In the genomic region with DNA sequence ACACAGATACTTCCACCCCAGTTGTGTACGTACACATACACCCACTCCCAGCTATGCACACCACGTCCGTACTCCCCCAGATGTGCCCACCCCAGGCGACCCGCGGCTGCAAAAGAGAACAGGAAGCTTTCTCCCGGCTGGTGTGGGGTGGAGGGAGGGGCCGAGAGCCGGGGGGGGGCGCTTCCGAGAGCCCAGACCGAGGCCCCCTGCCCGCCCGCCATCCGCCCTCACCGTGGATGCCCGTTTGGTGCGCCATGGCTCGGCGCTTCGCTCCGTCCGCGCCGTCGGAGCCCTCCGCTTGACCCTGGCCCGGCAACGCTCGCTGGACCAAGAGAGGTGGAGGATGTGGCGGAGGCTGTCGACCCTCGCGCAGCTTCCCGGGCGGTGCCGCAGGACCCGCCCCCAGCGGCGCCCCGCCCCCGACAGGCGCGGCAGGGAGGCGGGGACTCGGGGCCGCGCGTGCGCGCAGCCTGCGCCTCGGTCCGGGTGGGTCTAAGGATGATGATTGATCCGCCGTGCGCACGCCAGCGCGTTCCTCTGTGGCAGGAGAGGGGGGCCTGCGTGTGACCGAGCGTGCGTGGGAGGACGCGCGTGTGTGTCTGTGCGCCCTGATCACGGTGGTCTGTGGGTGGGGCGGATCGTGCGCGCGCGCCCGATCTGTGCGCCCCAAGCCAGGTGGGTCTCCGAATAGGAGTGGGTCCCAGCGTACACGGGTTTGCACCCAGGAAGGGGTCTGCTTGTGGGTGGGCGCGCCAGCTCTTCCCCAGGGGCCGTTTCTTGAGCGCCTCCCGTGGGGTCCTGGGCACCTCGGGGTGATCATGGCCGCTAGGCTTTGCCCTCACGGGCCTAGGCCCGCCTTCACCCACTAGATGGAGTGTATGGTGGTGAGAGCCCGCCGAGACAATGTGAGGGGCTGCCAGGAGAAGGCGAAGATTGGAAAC, we compare ENCODE assay signal across 8 cellular contexts. TPM values are rescaled to one million over a fixed set of nuclear protein-coding genes. Genes with fewer than 3 reads are reported as not detected.
DNase-seq lines count a peak whose midpoint lies in the region; ATAC-seq and TF ChIP-seq lines count a peak whose summit lies in the region.

TSS of gene TWF2 (minus strand) at position 398 of the 941 bp plus-strand sequence. CDS start at position 256, 142 bp downstream.

- H3K36me3 ChIP-seq in BE2C, result no peaks in the 10 kb centered on the region

- H3K4me3 ChIP-seq in BE2C (ENCODE audit: low read depth, low read length) (peak within 1 kb of the TSS; percentile 69), mononuclear cell (ENCODE audit: low read length) (peak within 1 kb of the TSS; percentile 93)

- H3K9me3 ChIP-seq in BE2C (no peaks in the 10 kb centered on the region), mononuclear cell (ENCODE audit: low read depth, low read length) (no peaks in the 10 kb centered on the region)

- peak; percentile 84 for DNase-seq in BE2C
- peak; percentile 64 for DNase-seq in NOMO-1 treated with dmso at 0.1 percent for 144 hours (lab: John Stamatoyannopoulos, UW; ENCODE audit: unreplicated experiment)
- DNase-seq in activated CD8-positive, alpha-beta memory T cell treated with anti-CD3 and anti-CD28 coated beads, Interleukin-2, amount 50 U/mL, for 48 hours, result peak; percentile 95
- peak; percentile 98 for DNase-seq in epidermal melanocyte (ENCODE audit: insufficient read length, low spot score)
- peak; percentile 82 to 83 for DNase-seq in stimulated activated CD8-positive, alpha-beta memory T cell treated with anti-CD3 and anti-CD28 coated beads, Interleukin-2, amount 100 ng/mL, for 48 hours (ENCODE audit: low read depth in 2 of 2)

- H3K4me1 ChIP-seq in BE2C, result peaks cover 8% of the 10 kb centered on the region
- H3K4me1 ChIP-seq in mononuclear cell (ENCODE audit: insufficient read depth, low read length), result peaks cover 78% of the 10 kb centered on the region

- ATAC-seq in GM19035 (IDR thresholded peaks at IDR 0.05; ENCODE audit: unreplicated experiment), result peak; percentile 77
- ATAC-seq in HG03342 (IDR thresholded peaks at IDR 0.05; ENCODE audit: unreplicated experiment), result peak; percentile 76

- peak; percentile 19 for TF ChIP-seq CTCF in BE2C (IDR thresholded peaks at IDR 0.05; ENCODE audit: low read depth, low read length)

- H3K27me3 ChIP-seq in BE2C, result no peaks in the 10 kb centered on the region
- H3K27me3 ChIP-seq in mononuclear cell (ENCODE audit: insufficient read depth, low read length), result no peaks in the 10 kb centered on the region

RNA-seq across cellular contexts. Expression of gene TWF2, which starts in this region (rescaled TPM):
- polyA plus RNA-seq in BE2C (2012; ENCODE audit: insufficient read depth, insufficient read length, low read depth), result 72.0 TPM
- 70.5 TPM for total RNA-seq in mononuclear cell

Comparison
In these comparisons a context has a peak if more than half of its experiments do, and no peak if none do; other contexts are left out.
1. Peak in every context shown above with its lines: DNase-seq, ATAC-seq and H3K4me3 ChIP-seq.